In the genomic region with DNA sequence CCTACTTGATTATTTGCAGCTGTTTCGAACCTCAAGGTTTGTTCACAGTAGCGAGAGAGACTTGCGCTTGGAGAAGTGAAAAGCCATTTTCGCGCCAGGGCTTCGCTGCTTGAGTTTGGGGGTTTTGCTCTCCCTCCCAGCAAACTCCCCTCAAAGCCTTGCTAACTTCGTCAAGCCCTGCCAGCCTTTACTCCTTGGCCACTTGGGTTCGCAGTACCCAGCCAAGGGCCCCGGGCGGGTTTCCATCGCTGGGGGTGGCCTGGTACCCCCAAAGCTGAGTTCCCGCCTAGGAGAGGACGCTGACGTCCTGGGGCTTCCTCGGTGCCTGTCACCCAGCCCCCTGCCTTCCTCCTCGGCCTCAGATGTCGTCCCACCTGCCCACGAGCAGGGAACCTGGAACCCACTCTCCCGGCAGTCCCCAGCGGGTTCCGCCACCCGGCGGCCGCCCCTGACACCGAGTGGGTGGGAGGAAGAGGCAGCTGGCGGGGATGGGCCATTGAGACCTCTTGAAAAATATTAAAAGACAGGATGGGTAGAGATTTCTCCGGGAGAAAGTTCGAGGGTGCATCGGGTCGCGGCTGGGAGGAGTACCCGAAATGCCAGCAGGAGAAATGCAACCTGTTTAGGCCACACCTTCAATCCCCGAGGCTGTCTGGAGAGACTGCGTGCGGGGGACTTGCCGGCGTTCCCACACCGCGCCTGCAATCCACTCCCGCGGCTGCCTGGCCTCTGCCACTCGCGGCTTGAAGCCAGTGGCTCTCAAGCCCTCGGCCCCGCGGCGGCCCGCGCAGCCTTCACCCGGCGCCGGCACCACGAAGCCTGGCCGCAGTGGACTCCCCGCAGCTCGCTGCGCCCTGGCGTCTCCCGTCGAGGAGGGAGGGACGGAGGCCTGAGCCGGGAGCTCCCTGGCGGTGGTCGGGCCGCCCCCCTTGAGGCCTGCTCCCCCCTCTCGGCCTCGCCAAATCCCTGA, we compare ENCODE assay signal across 9 cellular contexts. TPM values are rescaled to one million over a fixed set of nuclear protein-coding genes. Genes with fewer than 3 reads are reported as not detected.
DNase-seq lines count a peak whose midpoint lies in the region; FAIRE-seq and TF ChIP-seq lines count a peak whose summit lies in the region.
"Had no signal": no experiment of that assay in that cellular context is flagged by ENCODE, and none has a peak within 500 bp of the region (broad histone marks: within the 10 kb centered on the region; RNA-seq: fewer than 3 reads in every experiment).

No MANE protein-coding gene starts in this region.

- H4K20me1 ChIP-seq in keratinocyte (ENCODE audit: control insufficient read depth, extremely low read depth, insufficient read depth, low read length) = no peaks in the 10 kb centered on the region

- H2AFZ ChIP-seq in keratinocyte (ENCODE audit: control insufficient read depth, low read length) = peak overlapping the region; percentile 70

- H3K4me2 ChIP-seq in keratinocyte (ENCODE audit: control insufficient read depth, extremely low read depth, insufficient read depth, low read depth, low read length) = peak overlapping the region; percentile 74

- DNase-seq in GM20000 (ENCODE audit: low spot score) = peak; percentile 28
- peak; percentile 48 to 56 for DNase-seq in cardiac fibroblast (ENCODE audit: low read depth in 2 of 2)
- no peak for DNase-seq in keratinocyte (ENCODE audit: low read depth, low spot score)
- DNase-seq in ecto neural progenitor cell (ENCODE audit: low spot score) = no peak
- DNase-seq in COLO829 (ENCODE audit: low spot score) = no peak
- DNase-seq in DMS53 (lab: John Stamatoyannopoulos, UW) = no peak
- DNase-seq in HAP-1 (ENCODE audit: low spot score in 2 of 2) = no peak
- DNase-seq: activated T-cell treated with anti-CD3 and anti-CD28 coated beads, Interleukin-2, amount 50 U/mL, for 1 hour had no signal

- dilution Hi-C loops in keratinocyte (cut with MboI; ENCODE audit: extremely low pct_ligation_motif_present, low sequenced_read_pairs) = no loop called here

- no peak overlapping the region for H3K27ac ChIP-seq in keratinocyte (ENCODE audit: control insufficient read depth, insufficient read depth, low read length)
- H3K27ac ChIP-seq in skin epidermis = peak overlapping the region in 17 of 21 experiments; percentile 5 to 80 (median 67)

- TF ChIP-seq CTCF in GM20000 (IDR thresholded peaks at IDR 0.05; ENCODE audit: extremely low read depth, missing control alignments) (no peak), cardiac fibroblast (IDR thresholded peaks at IDR 0.05; ENCODE audit: low read depth, low read length) (peak; percentile 14), keratinocyte (optimal IDR thresholded peaks at IDR 0.05 in 1 of 3, IDR thresholded peaks at IDR 0.05 in 1 of 3, conservative IDR thresholded peaks at IDR 0.05 in 1 of 3; ENCODE audit: extremely low read depth in 1 of 3, insufficient read depth in 2 of 3, low read length in 3 of 3) (no peak)

- FAIRE-seq in keratinocyte (lab: Jason Lieb, UNC) = no peak

- H3K9me1 ChIP-seq in keratinocyte (ENCODE audit: control insufficient read depth, extremely low read depth, insufficient read depth, low read length) = no peaks in the 10 kb centered on the region

- peak overlapping the region; percentile 30 for H3K9ac ChIP-seq in keratinocyte (ENCODE audit: control insufficient read depth, extremely low read depth, insufficient read depth, low read length)

- H3K27me3 ChIP-seq in keratinocyte (ENCODE audit: control insufficient read depth, extremely low read depth, insufficient read depth, low read length) = peaks cover 17% of the 10 kb centered on the region
- peaks cover 7% of the 10 kb centered on the region for H3K27me3 ChIP-seq in HAP-1 (ENCODE audit: low read depth)

- H3K36me3 ChIP-seq in keratinocyte (ENCODE audit: control insufficient read depth in 2 of 2, extremely low read depth in 1 of 2, insufficient read depth in 2 of 2, low read length in 2 of 2) (no peaks in the 10 kb centered on the region), HAP-1 (replicated peaks) (no peaks in the 10 kb centered on the region)

- H3K9me3 ChIP-seq in keratinocyte (ENCODE audit: control insufficient read depth, low read depth, low read length) = no peaks in the 10 kb centered on the region
- no peaks in the 10 kb centered on the region for H3K9me3 ChIP-seq in HAP-1

- in situ Hi-C loops in HAP-1 (cut with MboI; ENCODE audit: low sequenced_read_pairs) = no loop called here

- H3K4me3 ChIP-seq in cardiac fibroblast (replicated peaks in 1 of 2; ENCODE audit: low read depth in 2 of 2, low read length in 2 of 2) (peak overlapping the region; percentile 33 to 46), keratinocyte (ENCODE audit: control insufficient read depth in 2 of 3, extremely low read depth in 1 of 3, insufficient read depth in 2 of 3, low read depth in 1 of 3, low read length in 3 of 3) (peak overlapping the region; percentile 26 to 56 (median 50)), skin epidermis (peak overlapping the region; percentile 14 to 34 (median 19)), HAP-1 (no peak overlapping the region)

- H3K4me1 ChIP-seq in keratinocyte (ENCODE audit: control insufficient read depth, extremely low read depth, insufficient read depth, low read length) = peaks cover 14% of the 10 kb centered on the region
- peaks cover 15% of the 10 kb centered on the region for H3K4me1 ChIP-seq in HAP-1

- peaks cover 8% of the 10 kb centered on the region for H3K79me2 ChIP-seq in keratinocyte (ENCODE audit: control insufficient read depth, insufficient read depth, low read length)

RNA-seq across cellular contexts. Expression of a gene that starts 8.8 kb away (rescaled TPM):
- 19.5 to 27.2 TPM (median 20.1 TPM) in 3 replicates for polyA plus RNA-seq in keratinocyte
- polyA plus RNA-seq in keratinocyte (2011; ENCODE audit: low read depth) = 9.7 TPM
- 26.1 and 26.9 TPM in 2 replicates for polyA plus RNA-seq in keratinocyte (2011; cell fraction: cytosol; rRNA removed)
- 40.5 and 46.0 TPM in 2 replicates for polyA plus RNA-seq in keratinocyte (2011; cell fraction: nucleus; rRNA removed)
- 17.2 and 43.5 TPM in 2 replicates for polyA plus RNA-seq in keratinocyte (2012; ENCODE audit: low replicate concordance)
- polyA minus RNA-seq in keratinocyte = 12.0 to 19.7 TPM (median 19.2 TPM) in 3 replicates
- 38.4 TPM for polyA minus RNA-seq in keratinocyte (2011; cell fraction: cytosol; rRNA and poly(A)+ RNA removed)
- polyA minus RNA-seq in keratinocyte (2011; cell fraction: nucleus; rRNA and poly(A)+ RNA removed) = 24.0 and 24.7 TPM in 2 replicates

Comparison
In these comparisons a context has a peak if more than half of its experiments do, and no peak if none do; other contexts are left out.
1. DNase-seq: peak in GM20000 (single experiment) and cardiac fibroblast (2 of 2); none in keratinocyte (single experiment), ecto neural progenitor cell (single experiment), COLO829 (single experiment), DMS53 (single experiment) and HAP-1 (0 of 2).